9 cellular contexts compared by ENCODE assay signal in the genomic region with DNA sequence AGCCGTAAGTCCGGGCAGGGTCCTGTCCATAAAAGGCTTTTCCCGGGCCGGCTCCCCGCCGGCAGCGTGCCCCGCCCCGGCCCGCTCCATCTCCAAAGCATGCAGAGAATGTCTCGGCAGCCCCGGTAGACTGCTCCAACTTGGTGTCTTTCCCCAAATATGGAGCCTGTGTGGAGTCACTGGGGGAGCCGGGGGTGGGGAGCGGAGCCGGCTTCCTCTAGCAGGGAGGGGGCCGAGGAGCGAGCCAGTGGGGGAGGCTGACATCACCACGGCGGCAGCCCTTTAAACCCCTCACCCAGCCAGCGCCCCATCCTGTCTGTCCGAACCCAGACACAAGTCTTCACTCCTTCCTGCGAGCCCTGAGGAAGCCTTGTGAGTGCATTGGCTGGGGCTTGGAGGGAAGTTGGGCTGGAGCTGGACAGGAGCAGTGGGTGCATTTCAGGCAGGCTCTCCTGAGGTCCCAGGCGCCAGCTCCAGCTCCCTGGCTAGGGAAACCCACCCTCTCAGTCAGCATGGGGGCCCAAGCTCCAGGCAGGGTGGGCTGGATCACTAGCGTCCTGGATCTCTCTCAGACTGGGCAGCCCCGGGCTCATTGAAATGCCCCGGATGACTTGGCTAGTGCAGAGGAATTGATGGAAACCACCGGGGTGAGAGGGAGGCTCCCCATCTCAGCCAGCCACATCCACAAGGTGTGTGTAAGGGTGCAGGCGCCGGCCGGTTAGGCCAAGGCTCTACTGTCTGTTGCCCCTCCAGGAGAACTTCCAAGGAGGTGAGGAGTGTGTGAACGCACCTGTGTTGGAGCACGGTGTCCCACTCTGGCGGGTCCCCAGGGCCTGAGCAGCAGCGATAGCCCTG. TPM values are rescaled to one million over a fixed set of nuclear protein-coding genes. Genes with fewer than 3 reads are reported as not detected.
DNase-seq lines count a peak whose midpoint lies in the region; TF ChIP-seq lines count a peak whose summit lies in the region.
"Had no signal": no experiment of that assay in that cellular context is flagged by ENCODE, and none has a peak within 500 bp of the region (broad histone marks: within the 10 kb centered on the region; RNA-seq: fewer than 3 reads in every experiment).

A gene (plus strand): TSS at position 310 of the 855 bp plus-strand sequence. CDS start 3,644 bp downstream, outside the sequence.

- H3K4me3 Mint-ChIP-seq in activated T-helper 2 cell treated with anti-CD3 and anti-CD28 coated beads, Interferon-gamma antibody, Interleukin-2, Interleukin-4, amounts not matched to agents 10 μg/mL and 5 μg/mL and 100 μg/mL, durations not matched to agents 14 hours and 24 hours and 36 hours (ENCODE audit: low read depth), result no peak within 1 kb of the TSS

- no peaks in the 10 kb centered on the region for H3K79me2 ChIP-seq in hepatocyte

- peak within 1 kb of the TSS; percentile 96 to 98 for H3K27ac ChIP-seq in ascending aorta
- H3K27ac ChIP-seq in hepatocyte, result peak within 1 kb of the TSS; percentile 83
- H3K27ac ChIP-seq: epithelial cell of prostate had no signal

- 24% methylated on average over 28 of the region's 34 CpGs for WGBS in hepatocyte (ENCODE audit: low lambda C conversion rate, missing lambda C conversion rate)

- H3K9me3 ChIP-seq in ascending aorta (no peaks in the 10 kb centered on the region), hepatocyte (ENCODE audit: low read depth) (no peaks in the 10 kb centered on the region)

- H3K4me3 ChIP-seq in ascending aorta (peak within 1 kb of the TSS; percentile 68 to 97), hepatocyte (no peak within 1 kb of the TSS)

- H3K9me3 Mint-ChIP-seq in activated T-helper 2 cell treated with anti-CD3 and anti-CD28 coated beads, Interferon-gamma antibody, Interleukin-2, Interleukin-4, amounts not matched to agents 10 μg/mL and 5 μg/mL and 100 μg/mL, durations not matched to agents 14 hours and 24 hours and 36 hours, result no peaks in the 10 kb centered on the region

- H3K36me3 ChIP-seq in ascending aorta, result peaks cover 39 to 68% of the 10 kb centered on the region in 2 donors
- no peaks in the 10 kb centered on the region for H3K36me3 ChIP-seq in hepatocyte (replicated peaks; ENCODE audit: insufficient read depth, low read depth)

- no peaks in the 10 kb centered on the region for H3K9me2 ChIP-seq in hepatocyte (replicated peaks; ENCODE audit: insufficient read depth)

- no peaks in the 10 kb centered on the region for H4K20me1 ChIP-seq in hepatocyte (ENCODE audit: insufficient read depth, poor library complexity, severe bottlenecking)

- no peak within 1 kb of the TSS for H3K27ac Mint-ChIP-seq in activated T-helper 2 cell treated with anti-CD3 and anti-CD28 coated beads, Interferon-gamma antibody, Interleukin-2, Interleukin-4, amounts not matched to agents 10 μg/mL and 5 μg/mL and 100 μg/mL, durations not matched to agents 14 hours and 24 hours and 36 hours

- H3K4me1 Mint-ChIP-seq in activated T-helper 2 cell treated with anti-CD3 and anti-CD28 coated beads, Interferon-gamma antibody, Interleukin-2, Interleukin-4, amounts not matched to agents 10 μg/mL and 5 μg/mL and 100 μg/mL, durations not matched to agents 14 hours and 24 hours and 36 hours (ENCODE audit: low read depth), result no peaks in the 10 kb centered on the region

- intact Hi-C loops in ascending aorta (cut with DNase I), result loop anchor here (1.0 kb wide), 2 partner anchors 21 kb away; a partner anchor contains a TSS
- intact Hi-C loops in activated T-helper 2 cell treated with anti-CD3 and anti-CD28 coated beads, Interferon-gamma antibody, Interleukin-2, Interleukin-4, amounts not matched to agents 10 μg/mL and 5 μg/mL and 100 μg/mL, durations not matched to agents 14 hours and 24 hours and 36 hours (cut with micrococcal nuclease), result no loop called here

- H3K27me3 ChIP-seq in ascending aorta, result no peaks in the 10 kb centered on the region
- H3K27me3 ChIP-seq in hepatocyte, result no peaks in the 10 kb centered on the region

- H3K4me2 ChIP-seq in hepatocyte, result peak within 1 kb of the TSS; percentile 71

- H3K27me3 Mint-ChIP-seq in activated T-helper 2 cell treated with anti-CD3 and anti-CD28 coated beads, Interferon-gamma antibody, Interleukin-2, Interleukin-4, amounts not matched to agents 10 μg/mL and 5 μg/mL and 100 μg/mL, durations not matched to agents 14 hours and 24 hours and 36 hours (ENCODE audit: low read depth), result no peaks in the 10 kb centered on the region

- peaks cover 15% of the 10 kb centered on the region for H3K36me3 Mint-ChIP-seq in activated T-helper 2 cell treated with anti-CD3 and anti-CD28 coated beads, Interferon-gamma antibody, Interleukin-2, Interleukin-4, amounts not matched to agents 10 μg/mL and 5 μg/mL and 100 μg/mL, durations not matched to agents 14 hours and 24 hours and 36 hours (ENCODE audit: low read depth)

- peaks cover 7 to 9% of the 10 kb centered on the region in 2 donors for H3K4me1 ChIP-seq in ascending aorta
- peaks cover 18% of the 10 kb centered on the region for H3K4me1 ChIP-seq in hepatocyte (ENCODE audit: insufficient read depth)

- H2AFZ ChIP-seq in hepatocyte, result no peak within 1 kb of the TSS

- DNase-seq in ELF-1 (ENCODE audit: low read depth, low spot score), result peak; percentile 93
- DNase-seq in ascending aorta (ENCODE audit: low spot score in 2 of 2), result peak; percentile 87 to 99
- DNase-seq in hepatocyte (ENCODE audit: low spot score), result peak; percentile 78
- peak; percentile 43 for DNase-seq in retina
- no peak for DNase-seq in AML-193 (lab: John Stamatoyannopoulos, UW)
- DNase-seq in effector CD8-positive, alpha-beta T cell (lab: John Stamatoyannopoulos, UW), result no peak
- DNase-seq in activated T-helper 2 cell treated with anti-CD3 and anti-CD28 coated beads, Interferon-gamma antibody, Interleukin-2, Interleukin-4, amounts not matched to agents 10 μg/mL and 5 μg/mL and 100 μg/mL, durations not matched to agents 14 hours and 24 hours and 36 hours (ENCODE audit: low spot score), result no peak
- no peak for DNase-seq in activated naive CD4-positive, alpha-beta T cell treated with Interleukin-2 at 50 U/mL for 16 hours

- no peak for TF ChIP-seq CTCF in ascending aorta (IDR thresholded peaks at IDR 0.05)
- no peak for TF ChIP-seq CTCF in hepatocyte (IDR thresholded peaks at IDR 0.05; ENCODE audit: poor library complexity)

RNA-seq across cellular contexts. Expression of the gene that starts here (rescaled TPM):
- total RNA-seq in ascending aorta, result 6,542 TPM
- 126 and 150 TPM in 2 replicates for total RNA-seq in hepatocyte
- polyA plus RNA-seq in hepatocyte, result 94.0 and 113 TPM in 2 replicates
- total RNA-seq in activated T-helper 2 cell treated with anti-CD3 and anti-CD28 coated beads, Interferon-gamma antibody, Interleukin-2, Interleukin-4, amounts not matched to agents 10 μg/mL and 5 μg/mL and 100 μg/mL, durations not matched to agents 14 hours and 24 hours and 36 hours, result 3.1 and 3.8 TPM in 2 replicates

Comparison
In these comparisons a context has a peak if more than half of its experiments do, and no peak if none do; other contexts are left out.
1. RNA of the gene that starts here (total RNA-seq): 6,542 TPM in ascending aorta (single experiment); 126 to 150 TPM in hepatocyte and 3.1 to 3.8 TPM in activated T-helper 2 cell treated with anti-CD3 and anti-CD28 coated beads, Interferon-gamma antibody, Interleukin-2, Interleukin-4, amounts not matched to agents 10 μg/mL and 5 μg/mL and 100 μg/mL, durations not matched to agents 14 hours and 24 hours and 36 hours; every median in the first group is over 10 times any median in the second.
2. DNase-seq: peak in ELF-1 (single experiment), ascending aorta (2 of 2), hepatocyte (single experiment) and retina (single experiment); none in AML-193 (0 of 2), effector CD8-positive, alpha-beta T cell (single experiment), activated T-helper 2 cell treated with anti-CD3 and anti-CD28 coated beads, Interferon-gamma antibody, Interleukin-2, Interleukin-4, amounts not matched to agents 10 μg/mL and 5 μg/mL and 100 μg/mL, durations not matched to agents 14 hours and 24 hours and 36 hours (single experiment) and activated naive CD4-positive, alpha-beta T cell treated with Interleukin-2 at 50 U/mL for 16 hours (single experiment).